10 cellular contexts compared by ENCODE assay signal in genomic region chr13:103282571-103283450, GRCh38.
DNase-seq lines count a peak whose midpoint lies in the region; ATAC-seq, FAIRE-seq and TF ChIP-seq lines count a peak whose summit lies in the region.
"Had no signal": no experiment of that assay in that cellular context is flagged by ENCODE, and none has a peak within 500 bp of the region (broad histone marks: within the 10 kb centered on the region; RNA-seq: fewer than 3 reads in every experiment).

No MANE protein-coding gene starts in this region.

- CTCF ChIA-PET in CD4-positive, alpha-beta T cell (lab: Charles Lee) = no interaction called here

- no peak overlapping the region for H3K27ac ChIP-seq in lower lobe of right lung
- H3K27ac ChIP-seq in CD4-positive, alpha-beta T cell (ENCODE audit: low read depth, low read length) = no peak overlapping the region

- no peaks in the 10 kb centered on the region for H3K4me1 ChIP-seq in lower lobe of right lung

- H3K36me3 ChIP-seq in lower lobe of right lung = no peaks in the 10 kb centered on the region

- H3K9me3 ChIP-seq in lower lobe of right lung = no peaks in the 10 kb centered on the region
- H3K9me3 ChIP-seq in CD4-positive, alpha-beta T cell (ENCODE audit: control insufficient read depth, low read length) = no peaks in the 10 kb centered on the region

- H3K4me3 Mint-ChIP-seq in osteocyte (ENCODE audit: unreplicated experiment) = no peak overlapping the region
- no peak overlapping the region for H3K4me3 Mint-ChIP-seq in CD4-positive, alpha-beta T cell

- no peak for TF ChIP-seq CTCF in osteocyte (IDR thresholded peaks at IDR 0.05)
- TF ChIP-seq CTCF in lower lobe of right lung (IDR thresholded peaks at IDR 0.05) = no peak
- TF ChIP-seq CTCF in CD4-positive, alpha-beta T cell (IDR thresholded peaks at IDR 0.05) = no peak

- intact Hi-C loops in lower lobe of right lung (cut with DNase I) = no loop called here
- intact Hi-C loops in CD4-positive, alpha-beta T cell (cut with DNase I, micrococcal nuclease) = no loop called here

- POLR2A ChIA-PET in CD4-positive, alpha-beta T cell (lab: Charles Lee) = no interaction called here

- no peak for TF ChIP-seq POLR2A in GM12892 (IDR thresholded peaks at IDR 0.05; ENCODE audit: low read depth, low read length)

- peak; percentile 74 for DNase-seq in HPDE6-E6E7 (ENCODE audit: extremely low spot score)
- DNase-seq in dedifferentiated amniotic fluid mesenchymal stem cell (ENCODE audit: extremely low spot score) = peak; percentile 96
- no peak for DNase-seq in osteocyte (ENCODE audit: extremely low spot score, unreplicated experiment)
- no peak for DNase-seq in GM12892 (ENCODE audit: insufficient read length)
- no peak for DNase-seq in lower lobe of right lung
- DNase-seq in NCI-H1048 (lab: John Stamatoyannopoulos, UW) = no peak
- no peak for DNase-seq in CD4-positive, alpha-beta T cell
- DNase-seq: H7, OCI-M1 had no signal

- no peaks in the 10 kb centered on the region for H3K36me3 Mint-ChIP-seq in osteocyte (ENCODE audit: unreplicated experiment)
- no peaks in the 10 kb centered on the region for H3K36me3 Mint-ChIP-seq in CD4-positive, alpha-beta T cell (ENCODE audit: low read depth)

- no peaks in the 10 kb centered on the region for H3K27me3 ChIP-seq in lower lobe of right lung (ENCODE audit: low read depth)
- H3K27me3 ChIP-seq in CD4-positive, alpha-beta T cell (ENCODE audit: control insufficient read depth, insufficient read depth, low read length) = no peaks in the 10 kb centered on the region

- no peak overlapping the region for H3K4me3 ChIP-seq in lower lobe of right lung

- FAIRE-seq in GM12892 (lab: Jason Lieb, UNC) = no peak

- H3K27me3 Mint-ChIP-seq in osteocyte (ENCODE audit: unreplicated experiment) = no peaks in the 10 kb centered on the region
- peaks cover 5% of the 10 kb centered on the region for H3K27me3 Mint-ChIP-seq in CD4-positive, alpha-beta T cell

- no peaks in the 10 kb centered on the region for H3K9me3 Mint-ChIP-seq in osteocyte (ENCODE audit: unreplicated experiment)
- peaks cover 4% of the 10 kb centered on the region for H3K9me3 Mint-ChIP-seq in CD4-positive, alpha-beta T cell

- H3K4me1 Mint-ChIP-seq in osteocyte (ENCODE audit: unreplicated experiment) = peaks cover 17% of the 10 kb centered on the region
- no peaks in the 10 kb centered on the region for H3K4me1 Mint-ChIP-seq in CD4-positive, alpha-beta T cell (ENCODE audit: low read depth)

- peak; percentile 37 for ATAC-seq in GM18867 (IDR thresholded peaks at IDR 0.05; ENCODE audit: unreplicated experiment)
- no peak for ATAC-seq in lower lobe of right lung
- ATAC-seq in CD4-positive, alpha-beta T cell (ENCODE audit: poor library complexity) = no peak

- peak overlapping the region; percentile 36 for H3K27ac Mint-ChIP-seq in osteocyte (ENCODE audit: unreplicated experiment)
- no peak overlapping the region for H3K27ac Mint-ChIP-seq in CD4-positive, alpha-beta T cell

Comparison
In these comparisons a context has a peak if more than half of its experiments do, and no peak if none do; other contexts are left out.
1. DNase-seq: peak in HPDE6-E6E7 (single experiment) and dedifferentiated amniotic fluid mesenchymal stem cell (single experiment); none in osteocyte (single experiment), GM12892 (single experiment), lower lobe of right lung (single experiment), NCI-H1048 (single experiment) and CD4-positive, alpha-beta T cell (0 of 10).